ENCODE assay signal across 9 cellular contexts in genomic region chr13:41428155-41428554, GRCh38. TPM values are rescaled to one million over a fixed set of nuclear protein-coding genes. Genes with fewer than 3 reads are reported as not detected.
DNase-seq lines count a peak whose midpoint lies in the region; ATAC-seq lines count a peak whose summit lies in the region.
"Had no signal": no experiment of that assay in that cellular context is flagged by ENCODE, and none has a peak within 500 bp of the region (broad histone marks: within the 10 kb centered on the region; RNA-seq: fewer than 3 reads in every experiment).

No MANE protein-coding gene starts in this region.

- intact Hi-C loops in head of caudate nucleus (cut with DNase I), result no loop called here

- in situ Hi-C loops in GM23248 (cut with MboI), result no loop called here

- no peaks in the 10 kb centered on the region for H3K9me2 ChIP-seq in GM23248 (ENCODE audit: insufficient read depth)

- H3K79me2 ChIP-seq in GM23248 (ENCODE audit: insufficient read depth), result no peaks in the 10 kb centered on the region

- peak overlapping the region; percentile 43 for H2AFZ ChIP-seq in GM23248

- H4K20me1 ChIP-seq in GM23248 (ENCODE audit: insufficient read depth), result no peaks in the 10 kb centered on the region

- peak; percentile 7 for DNase-seq in GM23248
- DNase-seq in activated T-cell treated with anti-CD3 and anti-CD28 coated beads, Interleukin-2, amount 50 U/mL, for 1 hour, result peak; percentile 65
- DNase-seq in head of caudate nucleus, result peak in 41 of 42 donors; percentile 19 to 86 (median 70)
- peak; percentile 45 for DNase-seq in stimulated activated CD4-positive, alpha-beta T cell treated with anti-CD3 and anti-CD28 coated beads, Interleukin-4, amount 100 ng/mL, for 1 hour
- no peak for DNase-seq in COR-L47 (lab: John Stamatoyannopoulos, UW)

- H3K4me2 ChIP-seq in GM23248 (ENCODE audit: unreplicated experiment), result peak overlapping the region; percentile 16

- H3K27ac ChIP-seq in GM23248, result no peak overlapping the region

- H3F3A ChIP-seq in GM23248 (ENCODE audit: insufficient read depth), result no peaks in the 10 kb centered on the region

- 10 to 26% methylated on average over 9 to 30 of the region's 32 CpGs for WGBS in GM23248 (ENCODE audit: low coverage in 1 of 2, low lambda C conversion rate in 2 of 2, missing lambda C conversion rate in 2 of 2), 2 experiments

- H3K27me3 ChIP-seq in GM23248 (replicated peaks; ENCODE audit: insufficient read depth), result no peaks in the 10 kb centered on the region

- H3K9me3 ChIP-seq in GM23248 (ENCODE audit: low read depth), result no peaks in the 10 kb centered on the region

- no peaks in the 10 kb centered on the region for H3K4me1 ChIP-seq in GM23248 (ENCODE audit: insufficient read depth)

- ATAC-seq in HG03196 (IDR thresholded peaks at IDR 0.05; ENCODE audit: unreplicated experiment) (no peak), GM19467 (IDR thresholded peaks at IDR 0.05; ENCODE audit: unreplicated experiment) (no peak), GM21447 (IDR thresholded peaks at IDR 0.05; ENCODE audit: unreplicated experiment) (no peak)

- H3K36me3 ChIP-seq in GM23248 (ENCODE audit: low read depth), result no peaks in the 10 kb centered on the region

- no peak overlapping the region for H3K4me3 ChIP-seq in GM23248

- H3K9ac ChIP-seq in GM23248, result no peak overlapping the region

RNA-seq across cellular contexts. Expression of gene RGCC, which starts 29.2 kb away (rescaled TPM):
- 22.6 and 40.6 TPM in 2 replicates for total RNA-seq in GM23248 (2014; rRNA removed; shearing (Covaris generic))
- 33.3 and 36.0 TPM in 2 replicates for polyA plus RNA-seq in GM23248 (2016; fragmentation: Nextera tagmentation; extraction: Ambion mirVana)
- polyA plus RNA-seq: neural cell had no signal
